In genomic region chr14:31943217-31943616, GRCh38 we compare ENCODE assay signal across 21 cellular contexts.
DNase-seq lines count a peak whose midpoint lies in the region; ATAC-seq, FAIRE-seq and TF ChIP-seq lines count a peak whose summit lies in the region.
"Had no signal": no experiment of that assay in that cellular context is flagged by ENCODE, and none has a peak within 500 bp of the region (broad histone marks: within the 10 kb centered on the region; RNA-seq: fewer than 3 reads in every experiment).

No MANE protein-coding gene starts in this region.

- POLR2A ChIA-PET in A549 (lab: Yijun Ruan, JAX), result interaction anchor here (1.6 kb wide), 1 partner anchor 133 kb away, joined by 6 read pairs; no protein-coding TSS in a partner anchor
- POLR2A ChIA-PET in Caco-2 (lab: Charles Lee), result no interaction called here
- POLR2A ChIA-PET in K562 (lab: Yijun Ruan, JAX), result no interaction called here

- intact Hi-C loops in Caco-2 (cut with micrococcal nuclease; ENCODE audit: unreplicated experiment), result no loop called here
- intact Hi-C loops in K562 (cut with micrococcal nuclease), result loop anchor here (5.0 kb wide), 1 partner anchor 69 kb away; no protein-coding TSS in a partner anchor

- H3K27ac ChIP-seq in A549 (peak overlapping the region; percentile 89 to 93), K562 (ENCODE audit: extremely low read depth, low read depth, low read length) (no peak overlapping the region), neural progenitor cell (no peak overlapping the region), neuronal stem cell (replicated peaks; ENCODE audit: low read length) (no peak overlapping the region)
- H3K27ac ChIP-seq: BLaER1, SJCRH30 had no signal

- TF ChIP-seq RAD21 in A549 (conservative IDR thresholded peaks at IDR 0.05 in 1 of 2, IDR thresholded peaks at IDR 0.05 in 1 of 2) (no peak), K562 (CRISPR knock-in tag; conservative IDR thresholded peaks at IDR 0.05 in 1 of 2, IDR thresholded peaks at IDR 0.05 in 1 of 2) (no peak)

- H3K4me1 ChIP-seq in A549 (peaks cover 82% of the 10 kb centered on the region), Caco-2 (peaks cover 53% of the 10 kb centered on the region), K562 (replicated peaks in 1 of 2; ENCODE audit: control insufficient read depth in 2 of 2, insufficient read depth in 2 of 2, low read length in 2 of 2) (peaks cover 0 to 14% of the 10 kb centered on the region in 2 experiments; a peak in 3 of 5 replicates), neural progenitor cell (no peaks in the 10 kb centered on the region), neuronal stem cell (ENCODE audit: control insufficient read depth in 2 of 2, insufficient read depth in 1 of 2, low read depth in 1 of 2, low read length in 2 of 2) (peaks cover 3 to 5% of the 10 kb centered on the region in 2 donors)
- H3K4me1 ChIP-seq: BLaER1 had no signal

- H4K20me1 ChIP-seq in K562 (replicated peaks; ENCODE audit: control insufficient read depth, insufficient read depth, low read length), result no peaks in the 10 kb centered on the region
- no peaks in the 10 kb centered on the region for H4K20me1 ChIP-seq in neural progenitor cell (ENCODE audit: low read depth)
- H4K20me1 ChIP-seq: BLaER1 had no signal

- no peak overlapping the region for H3K4ac ChIP-seq in neuronal stem cell (ENCODE audit: low read length)

- TF ChIP-seq CTCF in A549 (IDR thresholded peaks at IDR 0.05), result no peak
- no peak for TF ChIP-seq CTCF in Caco-2 (IDR thresholded peaks at IDR 0.05; ENCODE audit: insufficient read depth in 1 of 2, low read depth in 1 of 2, low read length in 1 of 2, severe bottlenecking in 1 of 2, unreplicated experiment in 1 of 2)
- no peak for TF ChIP-seq CTCF in K562 (IDR thresholded peaks at IDR 0.05 in 2 of 3, conservative IDR thresholded peaks at IDR 0.05 in 1 of 3; ENCODE audit: insufficient read depth in 2 of 3, low read depth in 1 of 3, low read length in 3 of 3)
- TF ChIP-seq CTCF in neural progenitor cell (IDR thresholded peaks at IDR 0.05), result no peak

- no peak overlapping the region for H3K14ac ChIP-seq in neuronal stem cell (ENCODE audit: low read length)

- H3K4me3 ChIP-seq in A549 (no peak overlapping the region), Caco-2 (ENCODE audit: low read depth, low read length) (no peak overlapping the region), K562 (no peak overlapping the region), neural progenitor cell (no peak overlapping the region), neuronal stem cell (ENCODE audit: low read length in 2 of 2) (no peak overlapping the region)
- H3K4me3 ChIP-seq: BLaER1, SJCRH30 had no signal

- H3K4me2 ChIP-seq in A549 (peak overlapping the region; percentile 72), K562 (ENCODE audit: insufficient read depth, low read length) (no peak overlapping the region), neural progenitor cell (no peak overlapping the region), neuronal stem cell (ENCODE audit: insufficient read depth, low read length, poor library complexity, severe bottlenecking) (no peak overlapping the region)
- H3K4me2 ChIP-seq: BLaER1 had no signal

- H3K9me3 Mint-ChIP-seq in Caco-2 (ENCODE audit: unreplicated experiment) (no peaks in the 10 kb centered on the region), neural progenitor cell (no peaks in the 10 kb centered on the region)
- H3K9me3 Mint-ChIP-seq: CD8-positive, alpha-beta T cell had no signal

- WGBS in A549 (ENCODE audit: missing lambda C conversion rate), result 45% methylated on average over 2 of the region's 2 CpGs
- WGBS in K562 (ENCODE audit: insufficient coverage, low coverage, missing lambda C conversion rate), result 38% methylated on average over 2 of the region's 2 CpGs
- no CpG with 5 or more reads among the region's 2 CpGs for WGBS in neuronal stem cell (ENCODE audit: extremely low coverage in 2 of 2, insufficient read length in 2 of 2, insufficient replicate concordance in 1 of 2), 2 donors

- H2BK12ac ChIP-seq in neuronal stem cell (ENCODE audit: low read length), result no peak overlapping the region

- FAIRE-seq in A549 (lab: Jason Lieb, UNC) (no peak), K562 (lab: Jason Lieb, UNC) (peak; percentile 49)
- FAIRE-seq: GM12892, GM19239 had no signal

- in situ Hi-C loops in K562 (cut with MboI), result no loop called here

- H2AFZ ChIP-seq in K562 (ENCODE audit: low read depth, low read length) (no peak overlapping the region), neural progenitor cell (replicated peaks) (no peak overlapping the region), neuronal stem cell (ENCODE audit: low read length) (no peak overlapping the region)

- H2BK120ac ChIP-seq in neuronal stem cell (ENCODE audit: low read depth, low read length), result no peak overlapping the region

- no peak for ATAC-seq in A549
- no peak for ATAC-seq in K562
- ATAC-seq in GM18502 (IDR thresholded peaks at IDR 0.05; ENCODE audit: poor library complexity, unreplicated experiment), result no peak
- ATAC-seq: CD8-positive, alpha-beta T cell; Right ventricle myocardium inferior; SK-N-SH treated with all-trans-retinoic acid at 6 μM for 48 hours had no signal

- CTCF ChIA-PET in A549 (lab: Yijun Ruan, JAX) (interaction anchor here (0.5 to 1.8 kb wide), 7 partner anchors 9 to 312 kb away, joined by 3 to 8 read pairs (median 4); no protein-coding TSS in a partner anchor), Caco-2 (lab: Charles Lee) (no interaction called here), K562 (lab: Yijun Ruan, JAX; ENCODE audit: low intra/inter-chr PET ratio) (no interaction called here)

- H3K36me3 Mint-ChIP-seq in Caco-2 (ENCODE audit: insufficient read depth, unreplicated experiment), result no peaks in the 10 kb centered on the region
- H3K36me3 Mint-ChIP-seq in neural progenitor cell, result no peaks in the 10 kb centered on the region
- H3K36me3 Mint-ChIP-seq: CD8-positive, alpha-beta T cell had no signal

- H3K79me2 ChIP-seq in K562 (ENCODE audit: control insufficient read depth, insufficient read depth, low read length) (no peaks in the 10 kb centered on the region), neural progenitor cell (ENCODE audit: low read depth) (no peaks in the 10 kb centered on the region)

- H3K4me3 Mint-ChIP-seq in Caco-2 (ENCODE audit: unreplicated experiment) (no peak overlapping the region), neural progenitor cell (peak overlapping the region; percentile 38)
- H3K4me3 Mint-ChIP-seq: CD8-positive, alpha-beta T cell had no signal

- DNase-seq in A549 (ENCODE audit: low read depth in 1 of 2, low spot score in 1 of 2) (no peak), Caco-2 (no peak), K562 (ENCODE audit: extremely low read depth in 1 of 4, low spot score in 3 of 4) (no peak), neural progenitor cell (ENCODE audit: low spot score) (no peak), neuronal stem cell (ENCODE audit: low spot score) (no peak)
- DNase-seq in stimulated activated CD4-positive, alpha-beta T cell treated with anti-CD3 and anti-CD28 coated beads, Interleukin-2, amount 100 ng/mL, for 48 hours, result no peak
- DNase-seq: CD8-positive, alpha-beta T cell; DMS79 treated with DMSO at 0.1 percent for 48 hours; Kasumi-1; NCI-H1092 treated with DMSO at 0.1 percent for 48 hours; NCI-H1436; NCI-H187; NCI-H524; NCI-H774; SJCRH30 had no signal

- H3K23ac ChIP-seq in neuronal stem cell (ENCODE audit: low read depth, low read length, poor library complexity), result no peak overlapping the region

- H2BK15ac ChIP-seq in neuronal stem cell (ENCODE audit: low read length), result no peak overlapping the region

- BruUV-seq in Caco-2 (replicated peaks; lab: Mats Ljungman, UMichigan) (no TSS peak), K562 (replicated peaks; lab: Mats Ljungman, UMichigan) (no TSS peak)

- H3K9me1 ChIP-seq in K562 (ENCODE audit: control insufficient read depth, insufficient read depth, low read length), result no peaks in the 10 kb centered on the region

- no peak for TF ChIP-seq POLR2A in A549 (IDR thresholded peaks at IDR 0.05; ENCODE audit: low read length)
- TF ChIP-seq POLR2A in K562 (conservative IDR thresholded peaks at IDR 0.05), result no peak

- H3K27me3 Mint-ChIP-seq in Caco-2 (ENCODE audit: insufficient read depth, unreplicated experiment), result no peaks in the 10 kb centered on the region
- peaks cover 4% of the 10 kb centered on the region for H3K27me3 Mint-ChIP-seq in neural progenitor cell (ENCODE audit: insufficient read depth, low read depth)

- H3K27me3 ChIP-seq in Caco-2 (replicated peaks; ENCODE audit: control insufficient read depth, insufficient read depth, low read length), result no peaks in the 10 kb centered on the region
- H3K27me3 ChIP-seq in K562 (ENCODE audit: control insufficient read depth in 2 of 2, insufficient read depth in 2 of 2, low read length in 2 of 2), result no peaks in the 10 kb centered on the region
- no peaks in the 10 kb centered on the region for H3K27me3 ChIP-seq in neural progenitor cell
- peaks cover 0 to 7% (median 0%) of the 10 kb centered on the region in 3 experiments for H3K27me3 ChIP-seq in neuronal stem cell (ENCODE audit: control insufficient read depth in 3 of 3, insufficient read depth in 3 of 3, low read depth in 1 of 3, low read length in 3 of 3)
- H3K27me3 ChIP-seq: BLaER1, SJCRH30 had no signal

- H3F3A ChIP-seq in neural progenitor cell (ENCODE audit: low read depth), result no peaks in the 10 kb centered on the region

- H3K27ac Mint-ChIP-seq in Caco-2 (ENCODE audit: unreplicated experiment) (peak overlapping the region; percentile 92), neural progenitor cell (no peak overlapping the region)
- H3K27ac Mint-ChIP-seq: CD8-positive, alpha-beta T cell had no signal

- H3K9ac ChIP-seq in K562 (ENCODE audit: insufficient read depth in 1 of 2, low read depth in 2 of 2, low read length in 2 of 2) (no peak overlapping the region), neural progenitor cell (no peak overlapping the region), neuronal stem cell (ENCODE audit: low read depth, low read length, poor library complexity) (no peak overlapping the region)
- H3K9ac ChIP-seq: BLaER1 had no signal

- no peak overlapping the region for H2BK5ac ChIP-seq in neuronal stem cell (ENCODE audit: low read length)

- H3K4me1 Mint-ChIP-seq in Caco-2 (ENCODE audit: low read depth, unreplicated experiment) (peaks cover 31% of the 10 kb centered on the region), neural progenitor cell (peaks cover 10% of the 10 kb centered on the region)

- no peak overlapping the region for H2AK5ac ChIP-seq in neuronal stem cell (ENCODE audit: low read depth, low read length)

- H3K9me3 ChIP-seq in A549, result no peaks in the 10 kb centered on the region
- no peaks in the 10 kb centered on the region for H3K9me3 ChIP-seq in Caco-2
- no peaks in the 10 kb centered on the region for H3K9me3 ChIP-seq in K562 (replicated peaks; ENCODE audit: control insufficient read depth, insufficient read depth, low read depth, low read length)
- H3K9me3 ChIP-seq in neural progenitor cell (ENCODE audit: low read depth), result no peaks in the 10 kb centered on the region
- H3K9me3 ChIP-seq in neuronal stem cell (replicated peaks in 1 of 2; ENCODE audit: control insufficient read depth in 2 of 2, insufficient read depth in 1 of 2, low read depth in 1 of 2, low read length in 2 of 2), result no peaks in the 10 kb centered on the region
- H3K9me3 ChIP-seq: BLaER1, SJCRH30 had no signal

- no peaks in the 10 kb centered on the region for H3K79me1 ChIP-seq in neuronal stem cell (ENCODE audit: low read depth, low read length)

- no peak overlapping the region for H4K8ac ChIP-seq in neuronal stem cell (ENCODE audit: low read depth, low read length)

- H3K18ac ChIP-seq in neuronal stem cell (ENCODE audit: low read length), result no peak overlapping the region

- H4K91ac ChIP-seq in neuronal stem cell (ENCODE audit: low read depth, low read length, poor library complexity), result no peak overlapping the region

- H3K36me3 ChIP-seq in Caco-2 (ENCODE audit: control insufficient read depth, insufficient read depth, low read length) (no peaks in the 10 kb centered on the region), K562 (ENCODE audit: control insufficient read depth, insufficient read depth, low read length) (no peaks in the 10 kb centered on the region), neural progenitor cell (no peaks in the 10 kb centered on the region), neuronal stem cell (replicated peaks in 1 of 2; ENCODE audit: control insufficient read depth in 2 of 2, insufficient read depth in 2 of 2, low read length in 2 of 2) (no peaks in the 10 kb centered on the region)
- H3K36me3 ChIP-seq: BLaER1, SJCRH30 had no signal

- TF ChIP-seq EP300 in A549 (IDR thresholded peaks at IDR 0.05) (no peak), K562 (IDR thresholded peaks at IDR 0.05; ENCODE audit: low read length) (no peak)

Comparison
In these comparisons a context has a peak if more than half of its experiments do, and no peak if none do; other contexts are left out.
1. H3K27ac ChIP-seq: peak in A549 (2 of 2); none in K562 (single experiment), neural progenitor cell (single experiment) and neuronal stem cell (single experiment).